Comparison of ENCODE assay signal across 26 cellular contexts in genomic region chr3:58104712-58105111, GRCh38.
DNase-seq lines count a peak whose midpoint lies in the region; ATAC-seq, FAIRE-seq and TF ChIP-seq lines count a peak whose summit lies in the region.
"Had no signal": no experiment of that assay in that cellular context is flagged by ENCODE, and none has a peak within 500 bp of the region (broad histone marks: within the 10 kb centered on the region; RNA-seq: fewer than 3 reads in every experiment).

No MANE protein-coding gene starts in this region.

- no peak overlapping the region for H3K4me2 ChIP-seq in mammary epithelial cell (ENCODE audit: insufficient read depth, low read depth, low read length)

- CTCF ChIA-PET in mammary epithelial cell (lab: Charles Lee; ENCODE audit: low non-redundant PET) = no interaction called here

- no TSS peak for BruUV-seq in mammary epithelial cell (replicated peaks; lab: Mats Ljungman, UMichigan)

- peak overlapping the region; percentile 62 for H3K27ac ChIP-seq in mammary epithelial cell (ENCODE audit: insufficient read depth, low read depth, low read length)
- peak overlapping the region; percentile 39 for H3K27ac ChIP-seq in muscle layer of colon (ENCODE audit: low read depth, low read length)
- peak overlapping the region; percentile 64 for H3K27ac ChIP-seq in stomach smooth muscle (ENCODE audit: low read length)
- no peak overlapping the region for H3K27ac ChIP-seq in upper lobe of left lung
- H3K27ac ChIP-seq: dorsolateral prefrontal cortex, SK-N-MC had no signal

- ATAC-seq in upper lobe of left lung (ENCODE audit: low FRiP score in 2 of 2) = no peak
- ATAC-seq: stimulated activated naive CD8-positive, alpha-beta T cell treated with anti-CD3 and anti-CD28 coated beads, Interleukin-15, Interleukin-2, amounts not matched to agents 100 U/mL and 50 U/mL, for 24 hours had no signal

- no peak for DNase-seq in HTR-8/SVneo (ENCODE audit: insufficient read length, low spot score)
- DNase-seq in mammary epithelial cell = no peak
- DNase-seq in activated effector memory CD4-positive, alpha-beta T cell treated with Interleukin-2 at 50 U/mL for 16 hours = no peak
- no peak for DNase-seq in upper lobe of left lung
- no peak for DNase-seq in kidney glomerular epithelial cell (lab: John Stamatoyannopoulos, UW)
- no peak for DNase-seq in GM19239 (ENCODE audit: insufficient read length, low spot score)
- DNase-seq: ACHN; activated CD4-positive, alpha-beta memory T cell treated with anti-CD3 and anti-CD28 coated beads, Interleukin-2, amount 10 ng/mL, durations not matched to agents 7 days and 5 days; activated CD4-positive, CD25-positive, alpha-beta regulatory T cell treated with anti-CD3 and anti-CD28 coated beads, Interleukin-2, amount 50 U/mL, for 72 hours; BE2C; COR-L47; dorsolateral prefrontal cortex; GDM1; glutamatergic neuron; HCEC 1CT; KBM-7; kidney; MG63; NCI-H1105 treated with DMSO at 0.1 percent for 48 hours; NCI-H2029 treated with DMSO at 0.1 percent for 48 hours; NCI-H345; NCI-H82; stimulated activated naive CD8-positive, alpha-beta T cell treated with anti-CD3 and anti-CD28 coated beads, Interleukin-15, Interleukin-2, amounts not matched to agents 100 U/mL and 50 U/mL, for 24 hours had no signal

- no peak overlapping the region for H2AFZ ChIP-seq in mammary epithelial cell (ENCODE audit: low read depth, low read length)

- no peak overlapping the region for H3K9ac ChIP-seq in mammary epithelial cell (ENCODE audit: insufficient read depth, low read length)
- peak overlapping the region; percentile 40 for H3K9ac ChIP-seq in muscle layer of colon (ENCODE audit: low read length)
- no peak overlapping the region for H3K9ac ChIP-seq in stomach smooth muscle (ENCODE audit: low read length in 2 of 2)

- H3K36me3 ChIP-seq in mammary epithelial cell (ENCODE audit: insufficient read depth, low read length) (peaks cover 67% of the 10 kb centered on the region), muscle layer of colon (ENCODE audit: insufficient read depth, low read length) (peaks cover 78% of the 10 kb centered on the region), stomach smooth muscle (ENCODE audit: control insufficient read depth in 2 of 2, insufficient read depth in 2 of 2, low read length in 2 of 2) (peaks cover 22 to 46% of the 10 kb centered on the region in 2 donors), upper lobe of left lung (peaks cover 5 to 96% (median 26%) of the 10 kb centered on the region in 4 donors)
- H3K36me3 ChIP-seq: BE2C had no signal

- FAIRE-seq in HTR-8/SVneo (lab: Jason Lieb, UNC) (peak; percentile 36), GM19239 (lab: Jason Lieb, UNC) (no peak)
- FAIRE-seq: kidney had no signal

- H4K20me1 ChIP-seq in mammary epithelial cell (ENCODE audit: insufficient read depth, low read length) = no peaks in the 10 kb centered on the region

- H3K4me1 ChIP-seq in mammary epithelial cell (ENCODE audit: insufficient read depth, low read length) (peaks cover 34% of the 10 kb centered on the region), muscle layer of colon (ENCODE audit: insufficient read depth, low read length) (peaks cover 45% of the 10 kb centered on the region), stomach smooth muscle (ENCODE audit: control insufficient read depth, insufficient read depth, low read length) (peaks cover 27% of the 10 kb centered on the region), upper lobe of left lung (peaks cover 0 to 21% (median 5%) of the 10 kb centered on the region in 4 donors)
- H3K4me1 ChIP-seq: BE2C had no signal

- H3K9me3 ChIP-seq in mammary epithelial cell (replicated peaks; ENCODE audit: insufficient read depth, low read length) = no peaks in the 10 kb centered on the region
- no peaks in the 10 kb centered on the region for H3K9me3 ChIP-seq in muscle layer of colon (ENCODE audit: low read length)
- H3K9me3 ChIP-seq in stomach smooth muscle (ENCODE audit: control insufficient read depth in 2 of 2, low read length in 2 of 2) = no peaks in the 10 kb centered on the region
- no peaks in the 10 kb centered on the region for H3K9me3 ChIP-seq in upper lobe of left lung
- H3K9me3 ChIP-seq: BE2C, MG63 had no signal

- dilution Hi-C loops in mammary epithelial cell (cut with HindIII; ENCODE audit: low sequenced_read_pairs) = no loop called here

- peaks cover 80% of the 10 kb centered on the region for H3K79me2 ChIP-seq in mammary epithelial cell (ENCODE audit: insufficient read depth, low read length)

- no peak for TF ChIP-seq POLR2A in upper lobe of left lung (IDR thresholded peaks at IDR 0.05)

- TF ChIP-seq CTCF in mammary epithelial cell (conservative IDR thresholded peaks at IDR 0.05 in 1 of 2, IDR thresholded peaks at IDR 0.05 in 1 of 2; ENCODE audit: extremely low read depth in 1 of 2, insufficient read depth in 1 of 2, low read depth in 1 of 2, low read length in 2 of 2) = no peak
- no peak for TF ChIP-seq CTCF in upper lobe of left lung (IDR thresholded peaks at IDR 0.05)

- H3K4me3 ChIP-seq in mammary epithelial cell (replicated peaks in 1 of 3; ENCODE audit: insufficient read depth in 1 of 3, low read depth in 2 of 3, low read length in 3 of 3) (no peak overlapping the region), muscle layer of colon (ENCODE audit: low read depth in 1 of 2, low read length in 2 of 2) (no peak overlapping the region), stomach smooth muscle (ENCODE audit: low read length in 2 of 2) (no peak overlapping the region), upper lobe of left lung (no peak overlapping the region)
- H3K4me3 ChIP-seq: dorsolateral prefrontal cortex, MG63, SK-N-MC had no signal

- in situ Hi-C loops in mammary epithelial cell (cut with MboI; ENCODE audit: low sequenced_read_pairs in 2 of 2) = no loop called here

- 77% methylated on average over 2 of the region's 2 CpGs for WGBS in mammary epithelial cell (ENCODE audit: low coverage, missing lambda C conversion rate)
- WGBS in upper lobe of left lung, 2 donors = 84 to 97% methylated on average over 2 of the region's 2 CpGs

- H3K27me3 ChIP-seq in mammary epithelial cell (ENCODE audit: insufficient read depth, low read length) (no peaks in the 10 kb centered on the region), muscle layer of colon (ENCODE audit: control insufficient read depth in 1 of 2, insufficient read depth in 2 of 2, low read length in 2 of 2) (no peaks in the 10 kb centered on the region), stomach smooth muscle (ENCODE audit: control insufficient read depth in 1 of 2, insufficient read depth in 2 of 2, low read length in 2 of 2) (no peaks in the 10 kb centered on the region), upper lobe of left lung (no peaks in the 10 kb centered on the region)
- H3K27me3 ChIP-seq: BE2C, dorsolateral prefrontal cortex, MG63 had no signal

- no peak for TF ChIP-seq EP300 in upper lobe of left lung (IDR thresholded peaks at IDR 0.05)

- intact Hi-C loops in mammary epithelial cell (cut with micrococcal nuclease) = no loop called here

Comparison
In these comparisons a context has a peak if more than half of its experiments do, and no peak if none do; other contexts are left out.
1. H3K27ac ChIP-seq: peak in mammary epithelial cell (single experiment), muscle layer of colon (single experiment) and stomach smooth muscle (single experiment); none in upper lobe of left lung (0 of 4).